Comparison of ENCODE assay signal across 8 cellular contexts in genomic region chr14:56579345-56580316, GRCh38. TPM values are rescaled to one million over a fixed set of nuclear protein-coding genes. Genes with fewer than 3 reads are reported as not detected.
A peak's percentile ranks its signal among the peaks of the same experiment; 100 is the strongest.
DNase-seq lines count a peak whose midpoint lies in the region; ATAC-seq and TF ChIP-seq lines count a peak whose summit lies in the region.

Gene TMEM260 (plus strand): TSS chr14:56579798. CDS start chr14:56579915, 117 bp downstream.

- peaks cover 8% of the 10 kb centered on the region in 2 donors for H3K4me1 ChIP-seq in mucosa of rectum (ENCODE audit: control insufficient read depth in 2 of 2, insufficient read depth in 2 of 2, low read length in 2 of 2)

- no peaks in the 10 kb centered on the region for H3K9me3 ChIP-seq in mucosa of rectum (ENCODE audit: control insufficient read depth in 2 of 2, low read length in 2 of 2)

- no peaks in the 10 kb centered on the region for H3K36me3 ChIP-seq in mucosa of rectum (ENCODE audit: control insufficient read depth in 2 of 2, insufficient read depth in 2 of 2, low read length in 2 of 2)

- peak; percentile 96 for DNase-seq in DMS53 (lab: John Stamatoyannopoulos, UW)
- DNase-seq in OCI-M1 (lab: John Stamatoyannopoulos, UW) = peak; percentile 88
- peak; percentile 87 for DNase-seq in activated T-cell treated with anti-CD3 and anti-CD28 coated beads for 48 hours (ENCODE audit: low read depth)
- DNase-seq in erythroblast (lab: John Stamatoyannopoulos, UW) = peak; percentile 91 to 95
- peak; percentile 94 for DNase-seq in stimulated activated CD8-positive, alpha-beta memory T cell treated with anti-CD3 and anti-CD28 coated beads, Interleukin-4, amount 100 ng/mL, for 48 hours

- peak within 1 kb of the TSS; percentile 95 to 97 for H3K9ac ChIP-seq in mucosa of rectum (ENCODE audit: low read depth in 1 of 2, low read length in 2 of 2)

- H3K4me1 Mint-ChIP-seq in IgD-negative memory B cell = peaks cover 23 to 32% (median 28%) of the 10 kb centered on the region in 3 donors

- peaks cover 0 to 2% of the 10 kb centered on the region in 2 donors for H3K27me3 ChIP-seq in mucosa of rectum (ENCODE audit: control insufficient read depth in 2 of 2, insufficient read depth in 2 of 2, low read length in 2 of 2)

- ATAC-seq in GM21529 (IDR thresholded peaks at IDR 0.05; ENCODE audit: unreplicated experiment) = peak; percentile 90

- no peaks in the 10 kb centered on the region for H3K36me3 Mint-ChIP-seq in IgD-negative memory B cell

- peak within 1 kb of the TSS; percentile 96 to 98 for H3K4me3 ChIP-seq in mucosa of rectum (ENCODE audit: low read length in 2 of 2)

- H3K9me3 Mint-ChIP-seq in IgD-negative memory B cell = no peaks in the 10 kb centered on the region

- peak within 1 kb of the TSS in 3 of 4 donors; percentile 91 to 97 (median 96) for H3K4me3 Mint-ChIP-seq in IgD-negative memory B cell

- H3K27ac ChIP-seq in mucosa of rectum (ENCODE audit: low read depth in 2 of 2, low read length in 2 of 2) = peak within 1 kb of the TSS; percentile 78 to 86

- H3K27me3 Mint-ChIP-seq in IgD-negative memory B cell = peaks cover 2% of the 10 kb centered on the region

- peak; percentile 93 for TF ChIP-seq POLR2A in erythroblast (IDR thresholded peaks at IDR 0.05; ENCODE audit: low read length)

- peak within 1 kb of the TSS; percentile 71 to 98 (median 98) for H3K27ac Mint-ChIP-seq in IgD-negative memory B cell

RNA-seq across cellular contexts. Expression of gene TMEM260, which starts in this region (rescaled TPM):
- 16.9 TPM for polyA plus RNA-seq in IgD-negative memory B cell

Comparison
In these comparisons a context has a peak if more than half of its experiments do, and no peak if none do; other contexts are left out.
1. Peak in every context shown above with its lines: DNase-seq, ATAC-seq, H3K4me3 ChIP-seq and H3K27ac ChIP-seq.